Comparison of ENCODE assay signal across 27 cellular contexts in the genomic region with DNA sequence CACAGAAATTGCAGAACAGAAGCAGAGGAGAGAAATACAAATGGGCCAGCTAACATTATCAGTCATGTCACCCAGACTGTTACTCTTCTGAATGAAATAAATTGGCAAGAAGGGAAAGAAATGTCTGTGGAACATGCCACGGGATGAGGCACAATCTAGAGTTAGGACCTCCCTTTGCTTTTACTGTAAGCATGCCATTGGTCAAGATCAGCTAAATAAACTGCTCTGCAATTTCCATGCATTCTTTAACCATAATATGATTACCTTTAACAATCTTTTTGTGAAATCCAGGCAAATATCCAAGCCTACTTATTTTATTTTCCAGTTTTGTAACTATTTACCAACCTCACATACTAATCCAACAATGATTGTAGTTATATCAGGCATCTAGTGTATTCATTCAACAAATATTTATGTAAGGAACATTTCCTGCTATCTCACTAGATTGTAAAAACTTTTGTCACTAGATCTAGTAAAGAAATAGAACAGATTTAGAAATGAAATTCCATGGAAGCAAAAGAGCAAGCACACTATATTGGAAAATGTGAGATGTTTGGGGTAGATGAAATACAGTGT.
DNase-seq lines count a peak whose midpoint lies in the region; ATAC-seq and TF ChIP-seq lines count a peak whose summit lies in the region.
"Had no signal": no experiment of that assay in that cellular context is flagged by ENCODE, and none has a peak within 500 bp of the region (broad histone marks: within the 10 kb centered on the region; RNA-seq: fewer than 3 reads in every experiment).

No MANE protein-coding gene starts in this region.

- no peaks in the 10 kb centered on the region for H3F3A ChIP-seq in PC-3 (ENCODE audit: low read length, unreplicated experiment)

- H3K4me3 ChIP-seq in A673 (ENCODE audit: low read depth, low read length, poor library complexity, severe bottlenecking), result no peak overlapping the region
- no peak overlapping the region for H3K4me3 ChIP-seq in PC-3 (ENCODE audit: low read length)
- no peak overlapping the region for H3K4me3 ChIP-seq in left lung
- H3K4me3 ChIP-seq in thoracic aorta, result no peak overlapping the region
- H3K4me3 ChIP-seq in adrenal gland, result no peak overlapping the region
- H3K4me3 ChIP-seq: BLaER1 treated with 17β-estradiol and CSF1 and Interleukin-3, amounts not matched to agents 10 nM and 100 nM; MG63; SJSA1 had no signal

- H3K36me3 ChIP-seq in A673 (ENCODE audit: insufficient read depth, low read length, poor library complexity, severe bottlenecking), result no peaks in the 10 kb centered on the region
- no peaks in the 10 kb centered on the region for H3K36me3 ChIP-seq in PC-3 (ENCODE audit: low read depth, low read length)
- H3K36me3 ChIP-seq in left lung, result no peaks in the 10 kb centered on the region
- H3K36me3 ChIP-seq in thoracic aorta, result no peaks in the 10 kb centered on the region
- H3K36me3 ChIP-seq in adrenal gland (replicated peaks in 1 of 2), result no peaks in the 10 kb centered on the region
- H3K36me3 ChIP-seq: BLaER1 treated with 17β-estradiol and CSF1 and Interleukin-3, amounts not matched to agents 10 nM and 100 nM; MG63; SJSA1 had no signal

- POLR2A ChIA-PET in A673 (lab: Charles Lee; ENCODE audit: low non-redundant PET) (no interaction called here), PC-3 (lab: Charles Lee; ENCODE audit: unreplicated experiment) (interaction anchor here (0.6 kb wide), 1 partner anchor 134 kb away, joined by 4 read pairs; no protein-coding TSS in a partner anchor)

- peak overlapping the region; percentile 15 for H3K27ac ChIP-seq in A673 (ENCODE audit: low read depth, low read length, poor library complexity, severe bottlenecking)
- peak overlapping the region; percentile 58 for H3K27ac ChIP-seq in PC-3 (ENCODE audit: low read length)
- H3K27ac ChIP-seq in left lung, result peak overlapping the region in 1 of 2 donors; percentile 20
- peak overlapping the region; percentile 62 to 74 for H3K27ac ChIP-seq in thoracic aorta
- no peak overlapping the region for H3K27ac ChIP-seq in adrenal gland
- H3K27ac ChIP-seq: BLaER1 treated with 17β-estradiol and CSF1 and Interleukin-3, amounts not matched to agents 10 nM and 100 nM; SJSA1 had no signal

- 31 to 46% (median 37%) methylated on average over 1 of the region's 1 CpG for WGBS in adrenal gland, 4 donors

- peak; percentile 29 for DNase-seq in A673 (ENCODE audit: low spot score)
- peak; percentile 78 for DNase-seq in PC-3
- DNase-seq in left lung, result no peak
- no peak for DNase-seq in thoracic aorta (ENCODE audit: low spot score)
- no peak for DNase-seq in adrenal gland
- DNase-seq in midbrain (lab: John Stamatoyannopoulos, UW), result no peak
- no peak for DNase-seq in NOMO-1 (lab: John Stamatoyannopoulos, UW; ENCODE audit: unreplicated experiment in 2 of 2)
- DNase-seq: AML-193; Caco-2; CD8-positive, alpha-beta T cell; DMS 273 treated with DMSO at 0.1 percent for 48 hours; DMS79; EL; KBM-7; MG63; NCI-H1105 treated with DMSO at 0.1 percent for 48 hours; NCI-H146; NCI-H1930; NCI-H2107; NCI-H446; NCI-H526; NCI-H82; NK-92 treated with Interleukin-12 subunit alpha and Interleukin-12 subunit beta, amount 100 ng/mL, for 24 hours; Right ventricle myocardium superior; RPMI8226 had no signal

- H3K27me3 ChIP-seq in A673 (replicated peaks; ENCODE audit: insufficient read depth, low read depth, low read length, poor library complexity), result no peaks in the 10 kb centered on the region
- H3K27me3 ChIP-seq in PC-3 (ENCODE audit: low read length), result no peaks in the 10 kb centered on the region
- no peaks in the 10 kb centered on the region for H3K27me3 ChIP-seq in left lung
- no peaks in the 10 kb centered on the region for H3K27me3 ChIP-seq in thoracic aorta (replicated peaks; ENCODE audit: insufficient read depth)
- H3K27me3 ChIP-seq in adrenal gland, result no peaks in the 10 kb centered on the region
- H3K27me3 ChIP-seq: BLaER1 treated with 17β-estradiol and CSF1 and Interleukin-3, amounts not matched to agents 10 nM and 100 nM; MG63; SJSA1 had no signal

- ATAC-seq in PC-3 (peak; percentile 88), left lung (peak; percentile 56), thoracic aorta (ENCODE audit: insufficient number of reproducible peaks, low FRiP score, low read depth) (no peak)
- ATAC-seq: CD8-positive, alpha-beta T cell had no signal

- intact Hi-C loops in A673 (cut with micrococcal nuclease; ENCODE audit: unreplicated experiment), result no loop called here
- intact Hi-C loops in PC-3 (cut with micrococcal nuclease), result loop anchor here (1.0 to 5.0 kb wide), 7 partner anchors 38 to 389 kb away; no protein-coding TSS in a partner anchor
- intact Hi-C loops in left lung (cut with DNase I), result no loop called here
- intact Hi-C loops in adrenal gland (cut with DNase I), result no loop called here

- H4K20me1 ChIP-seq in PC-3 (ENCODE audit: low read length), result no peaks in the 10 kb centered on the region
- H4K20me1 ChIP-seq: BLaER1 treated with 17β-estradiol and CSF1 and Interleukin-3, amounts not matched to agents 10 nM and 100 nM had no signal

- H3K4me1 ChIP-seq in A673 (ENCODE audit: insufficient read depth, low read length, poor library complexity, severe bottlenecking), result peaks cover 15% of the 10 kb centered on the region
- H3K4me1 ChIP-seq in PC-3 (ENCODE audit: insufficient read depth, low read length), result peaks cover 25% of the 10 kb centered on the region
- peaks cover 0 to 14% of the 10 kb centered on the region in 2 donors for H3K4me1 ChIP-seq in left lung
- peaks cover 0 to 34% of the 10 kb centered on the region in 2 donors for H3K4me1 ChIP-seq in thoracic aorta (ENCODE audit: control insufficient read depth in 1 of 2, low read depth in 2 of 2)
- H3K4me1 ChIP-seq in adrenal gland (replicated peaks in 1 of 2), result no peaks in the 10 kb centered on the region
- H3K4me1 ChIP-seq: BLaER1 treated with 17β-estradiol and CSF1 and Interleukin-3, amounts not matched to agents 10 nM and 100 nM; SJSA1 had no signal

- peak overlapping the region; percentile 50 for H3K4me2 ChIP-seq in PC-3 (ENCODE audit: low read length)
- H3K4me2 ChIP-seq: BLaER1 treated with 17β-estradiol and CSF1 and Interleukin-3, amounts not matched to agents 10 nM and 100 nM had no signal

- peak overlapping the region; percentile 27; the same call in 1 of the 2 replicates for H2AFZ ChIP-seq in PC-3 (ENCODE audit: low read length)

- TF ChIP-seq CTCF in A673 (conservative IDR thresholded peaks at IDR 0.05; ENCODE audit: low read depth, low read length) (no peak), PC-3 (conservative IDR thresholded peaks at IDR 0.05; ENCODE audit: low read depth, low read length) (no peak), left lung (IDR thresholded peaks at IDR 0.05) (no peak), thoracic aorta (IDR thresholded peaks at IDR 0.05) (no peak), adrenal gland (IDR thresholded peaks at IDR 0.05) (no peak)

- no peaks in the 10 kb centered on the region for H3K79me2 ChIP-seq in PC-3 (ENCODE audit: low read length)

- no peaks in the 10 kb centered on the region for H3K9me3 ChIP-seq in A673 (ENCODE audit: low read depth, low read length, poor library complexity, severe bottlenecking)
- no peaks in the 10 kb centered on the region for H3K9me3 ChIP-seq in PC-3 (ENCODE audit: low read length)
- no peaks in the 10 kb centered on the region for H3K9me3 ChIP-seq in left lung
- H3K9me3 ChIP-seq in thoracic aorta, result no peaks in the 10 kb centered on the region
- no peaks in the 10 kb centered on the region for H3K9me3 ChIP-seq in adrenal gland (replicated peaks in 1 of 3)
- H3K9me3 ChIP-seq: BLaER1 treated with 17β-estradiol and CSF1 and Interleukin-3, amounts not matched to agents 10 nM and 100 nM; Caco-2; SJSA1 had no signal

- CTCF ChIA-PET in A673 (lab: Charles Lee) (no interaction called here), PC-3 (lab: Charles Lee) (interaction anchor here (2.4 kb wide), 1 partner anchor 131 kb away, joined by 13 read pairs; no protein-coding TSS in a partner anchor)

- BruUV-seq in A673 (replicated peaks; lab: Mats Ljungman, UMichigan) (no TSS peak), PC-3 (replicated peaks; lab: Mats Ljungman, UMichigan) (no TSS peak)

- no peak for TF ChIP-seq POLR2A in adrenal gland (IDR thresholded peaks at IDR 0.05)

- no peak overlapping the region for H3K9ac ChIP-seq in PC-3 (ENCODE audit: low read length)
- H3K9ac ChIP-seq: BLaER1 treated with 17β-estradiol and CSF1 and Interleukin-3, amounts not matched to agents 10 nM and 100 nM had no signal

- H3K9me2 ChIP-seq in PC-3 (replicated peaks; ENCODE audit: low read length), result no peaks in the 10 kb centered on the region

Comparison
In these comparisons a context has a peak if more than half of its experiments do, and no peak if none do; other contexts are left out.
1. DNase-seq: peak in A673 (single experiment) and PC-3 (single experiment); none in left lung (0 of 2), thoracic aorta (single experiment), adrenal gland (0 of 7), midbrain (single experiment) and NOMO-1 (0 of 2).
2. H3K27ac ChIP-seq: peak in A673 (single experiment), PC-3 (single experiment) and thoracic aorta (2 of 2); none in adrenal gland (0 of 5).